Comparison of ENCODE assay signal across 2 cellular contexts in the genomic region with DNA sequence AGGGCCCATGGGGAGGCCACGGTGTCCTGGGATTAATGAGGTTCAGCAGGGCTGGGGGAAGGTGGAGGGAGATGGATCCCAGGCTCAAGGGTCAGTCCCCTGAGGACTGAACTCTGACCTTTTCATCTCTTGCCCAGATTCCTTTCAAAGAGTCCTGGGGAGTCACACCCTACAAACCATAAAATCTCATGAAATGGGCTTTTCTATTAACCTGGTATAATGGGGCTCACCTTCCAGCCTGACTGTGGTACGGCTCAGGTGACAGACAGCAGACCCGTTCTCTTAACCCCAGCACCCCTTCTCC.
TF ChIP-seq lines count a peak whose summit lies in the region.

No MANE protein-coding gene starts in this region.

TF ChIP-seq in H1, 55 proteins besides CTCF, POLR2A, EP300 and RAD21:
- TF ChIP-seq ASH2L (IDR thresholded peaks at IDR 0.05; ENCODE audit: low read length) (no peak), NANOG (IDR thresholded peaks at IDR 0.05; ENCODE audit: insufficient read depth, low read depth, low read length, poor library complexity, severe bottlenecking) (no peak), BCL11A (IDR thresholded peaks at IDR 0.05; ENCODE audit: low read depth in 2 of 2, low read length in 2 of 2) (no peak)

TF ChIP-seq in SK-N-SH, 30 proteins besides CTCF, POLR2A, EP300 and RAD21:
- TF ChIP-seq TCF12 (IDR thresholded peaks at IDR 0.05) (no peak), FOXM1 (IDR thresholded peaks at IDR 0.05; ENCODE audit: low read depth) (no peak), JUND (IDR thresholded peaks at IDR 0.05) (no peak), FOSL2 (IDR thresholded peaks at IDR 0.05; ENCODE audit: borderline replicate concordance, low read depth) (no peak), FOXJ3 (CRISPR knock-in tag; IDR thresholded peaks at IDR 0.05) (no peak), EZH2phosphoT487 (IDR thresholded peaks at IDR 0.05; ENCODE audit: borderline replicate concordance, low read depth) (no peak), RXRA (IDR thresholded peaks at IDR 0.05; ENCODE audit: borderline replicate concordance, low read depth) (no peak), RCOR1 (IDR thresholded peaks at IDR 0.05; ENCODE audit: low read length) (no peak), MXI1 (IDR thresholded peaks at IDR 0.05; ENCODE audit: low read depth, low read length) (no peak)
- TF ChIP-seq, protein P1, sequence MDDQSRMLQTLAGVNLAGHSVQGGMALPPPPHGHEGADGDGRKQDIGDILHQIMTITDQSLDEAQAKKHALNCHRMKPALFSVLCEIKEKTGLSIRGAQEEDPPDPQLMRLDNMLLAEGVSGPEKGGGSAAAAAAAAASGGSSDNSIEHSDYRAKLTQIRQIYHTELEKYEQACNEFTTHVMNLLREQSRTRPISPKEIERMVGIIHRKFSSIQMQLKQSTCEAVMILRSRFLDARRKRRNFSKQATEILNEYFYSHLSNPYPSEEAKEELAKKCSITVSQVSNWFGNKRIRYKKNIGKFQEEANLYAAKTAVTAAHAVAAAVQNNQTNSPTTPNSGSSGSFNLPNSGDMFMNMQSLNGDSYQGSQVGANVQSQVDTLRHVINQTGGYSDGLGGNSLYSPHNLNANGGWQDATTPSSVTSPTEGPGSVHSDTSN (IDR thresholded peaks at IDR 0.05), result no peak
- TF ChIP-seq, protein P2, sequence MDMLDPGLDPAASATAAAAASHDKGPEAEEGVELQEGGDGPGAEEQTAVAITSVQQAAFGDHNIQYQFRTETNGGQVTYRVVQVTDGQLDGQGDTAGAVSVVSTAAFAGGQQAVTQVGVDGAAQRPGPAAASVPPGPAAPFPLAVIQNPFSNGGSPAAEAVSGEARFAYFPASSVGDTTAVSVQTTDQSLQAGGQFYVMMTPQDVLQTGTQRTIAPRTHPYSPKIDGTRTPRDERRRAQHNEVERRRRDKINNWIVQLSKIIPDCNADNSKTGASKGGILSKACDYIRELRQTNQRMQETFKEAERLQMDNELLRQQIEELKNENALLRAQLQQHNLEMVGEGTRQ (IDR thresholded peaks at IDR 0.05; ENCODE audit: borderline replicate concordance, low read depth, low read length), result no peak
